In the genomic region with DNA sequence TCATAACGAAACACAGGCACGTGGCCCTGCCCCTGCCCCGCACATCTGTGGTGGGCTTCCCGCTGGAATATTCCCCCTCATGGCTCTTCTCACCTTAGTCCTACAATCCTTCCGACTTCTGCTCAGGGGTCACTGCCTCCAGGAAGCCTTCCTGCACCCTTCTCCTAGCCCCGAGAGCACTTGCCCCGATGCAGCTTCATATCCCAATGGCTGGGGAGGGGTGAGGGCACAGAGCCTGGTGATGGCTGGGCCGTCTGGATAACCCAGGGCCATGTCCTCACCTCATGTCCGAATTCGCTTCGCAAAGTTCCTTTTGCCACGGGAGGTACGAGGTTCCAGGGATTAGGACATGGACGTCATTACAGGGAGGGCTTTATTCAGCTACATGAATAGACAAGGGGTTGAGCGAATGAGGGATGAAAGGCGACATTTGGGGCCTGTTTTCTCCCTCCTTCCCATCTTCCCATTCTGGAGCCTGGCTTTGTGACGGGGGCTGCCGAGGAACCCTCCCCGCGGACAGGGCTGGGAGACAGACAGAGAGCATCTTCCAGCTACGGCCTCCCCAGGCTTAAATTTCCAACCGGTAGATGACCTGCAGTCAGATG, we compare ENCODE assay signal across 17 cellular contexts. TPM values are rescaled to one million over a fixed set of nuclear protein-coding genes. Genes with fewer than 3 reads are reported as not detected.
DNase-seq lines count a peak whose midpoint lies in the region; ATAC-seq and TF ChIP-seq lines count a peak whose summit lies in the region.
"Had no signal": no experiment of that assay in that cellular context is flagged by ENCODE, and none has a peak within 500 bp of the region (broad histone marks: within the 10 kb centered on the region; RNA-seq: fewer than 3 reads in every experiment).

No MANE protein-coding gene starts in this region.

- H3K36me3 ChIP-seq in BLaER1 treated with 17β-estradiol and CSF1 and Interleukin-3, amounts not matched to agents 10 nM and 100 nM, result no peaks in the 10 kb centered on the region
- H3K36me3 ChIP-seq in osteoblast (ENCODE audit: insufficient read depth, low read length), result no peaks in the 10 kb centered on the region

- no peaks in the 10 kb centered on the region for H3K27me3 Mint-ChIP-seq in activated T-cell treated with anti-CD3 and anti-CD28 coated beads, Interleukin-2, amount 50 U/mL, for 4 hours (ENCODE audit: low read depth)
- H3K27me3 Mint-ChIP-seq in activated T-cell treated with anti-CD3 and anti-CD28 coated beads, Interleukin-2, amount 50 U/mL, for 72 hours (ENCODE audit: low read depth), result no peaks in the 10 kb centered on the region
- H3K27me3 Mint-ChIP-seq in chondrocyte (ENCODE audit: low read depth), result peaks cover 14% of the 10 kb centered on the region
- peaks cover 0 to 11% of the 10 kb centered on the region in 2 donors for H3K27me3 Mint-ChIP-seq in effector memory CD8-positive, alpha-beta T cell

- no peaks in the 10 kb centered on the region for H3K27me3 ChIP-seq in BLaER1 treated with 17β-estradiol and CSF1 and Interleukin-3, amounts not matched to agents 10 nM and 100 nM
- H3K27me3 ChIP-seq in osteoblast (ENCODE audit: insufficient read depth, low read length), result no peaks in the 10 kb centered on the region

- no peak overlapping the region for H3K27ac Mint-ChIP-seq in activated T-cell treated with anti-CD3 and anti-CD28 coated beads, Interleukin-2, amount 50 U/mL, for 72 hours
- no peak overlapping the region for H3K27ac Mint-ChIP-seq in chondrocyte (ENCODE audit: unreplicated experiment)
- no peak overlapping the region for H3K27ac Mint-ChIP-seq in effector memory CD8-positive, alpha-beta T cell
- H3K27ac Mint-ChIP-seq: CD4-positive, alpha-beta T cell had no signal

- TF ChIP-seq CTCF in chondrocyte (IDR thresholded peaks at IDR 0.05) (no peak), osteoblast (IDR thresholded peaks at IDR 0.05; ENCODE audit: extremely low read depth, low read depth, low read length) (no peak)

- peak overlapping the region; percentile 9 to 85 (median 70); a peak in 19 of 22 replicates for H3K4me2 ChIP-seq in BLaER1 treated with 17β-estradiol and CSF1 and Interleukin-3, amounts not matched to agents 10 nM and 100 nM
- no peak overlapping the region for H3K4me2 ChIP-seq in osteoblast (ENCODE audit: insufficient read depth, low read length)

- no peak overlapping the region for H3K27ac ChIP-seq in BLaER1 treated with 17β-estradiol and CSF1 and Interleukin-3, amounts not matched to agents 10 nM and 100 nM
- H3K27ac ChIP-seq in osteoblast (ENCODE audit: low read depth, low read length), result no peak overlapping the region

- H2AFZ ChIP-seq in osteoblast (ENCODE audit: low read length), result no peak overlapping the region

- no peaks in the 10 kb centered on the region for H3K36me3 Mint-ChIP-seq in activated T-cell treated with anti-CD3 and anti-CD28 coated beads, Interleukin-2, amount 50 U/mL, for 4 hours (ENCODE audit: insufficient read depth)
- H3K36me3 Mint-ChIP-seq in activated T-cell treated with anti-CD3 and anti-CD28 coated beads, Interleukin-2, amount 50 U/mL, for 72 hours (ENCODE audit: insufficient read depth in 2 of 2), result no peaks in the 10 kb centered on the region
- H3K36me3 Mint-ChIP-seq in chondrocyte (ENCODE audit: low read depth), result peaks cover 1% of the 10 kb centered on the region
- H3K36me3 Mint-ChIP-seq in effector memory CD8-positive, alpha-beta T cell (ENCODE audit: insufficient read depth), result no peaks in the 10 kb centered on the region

- peaks cover 0 to 40% (median 25%) of the 10 kb centered on the region in 10 experiments; a peak in 18 of 20 replicates for H3K4me1 ChIP-seq in BLaER1 treated with 17β-estradiol and CSF1 and Interleukin-3, amounts not matched to agents 10 nM and 100 nM
- H3K4me1 ChIP-seq in osteoblast (ENCODE audit: insufficient read depth, low read length), result no peaks in the 10 kb centered on the region

- no peak overlapping the region for H3K9ac ChIP-seq in BLaER1 treated with 17β-estradiol and CSF1 and Interleukin-3, amounts not matched to agents 10 nM and 100 nM

- H3K79me2 ChIP-seq in osteoblast (ENCODE audit: insufficient read depth, low read length), result no peaks in the 10 kb centered on the region

- H3K4me1 Mint-ChIP-seq in activated T-cell treated with anti-CD3 and anti-CD28 coated beads, Interleukin-2, amount 50 U/mL, for 4 hours (ENCODE audit: low read depth), result no peaks in the 10 kb centered on the region
- no peaks in the 10 kb centered on the region for H3K4me1 Mint-ChIP-seq in activated T-cell treated with anti-CD3 and anti-CD28 coated beads, Interleukin-2, amount 50 U/mL, for 72 hours (ENCODE audit: low read depth)
- H3K4me1 Mint-ChIP-seq in chondrocyte (ENCODE audit: low read depth), result peaks cover 8% of the 10 kb centered on the region
- peaks cover 0 to 2% of the 10 kb centered on the region in 2 donors for H3K4me1 Mint-ChIP-seq in effector memory CD8-positive, alpha-beta T cell (ENCODE audit: low read depth in 2 of 2)

- no peak overlapping the region for H3K4me3 ChIP-seq in BLaER1 treated with 17β-estradiol and CSF1 and Interleukin-3, amounts not matched to agents 10 nM and 100 nM
- H3K4me3 ChIP-seq in osteoblast (ENCODE audit: insufficient read depth, low read length), result no peak overlapping the region
- H3K4me3 ChIP-seq: GM12878, K562 had no signal

- H4K20me1 ChIP-seq in BLaER1 treated with 17β-estradiol and CSF1 and Interleukin-3, amounts not matched to agents 10 nM and 100 nM, result peaks cover 0 to 17% (median 0%) of the 10 kb centered on the region in 11 experiments; a peak in 3 of 22 replicates
- no peaks in the 10 kb centered on the region for H4K20me1 ChIP-seq in osteoblast (ENCODE audit: insufficient read depth, low read length)

- peaks cover 7 to 16% (median 13%) of the 10 kb centered on the region in 11 experiments for H3K9me3 ChIP-seq in BLaER1 treated with 17β-estradiol and CSF1 and Interleukin-3, amounts not matched to agents 10 nM and 100 nM (replicated peaks in 1 of 11)
- peaks cover 1% of the 10 kb centered on the region for H3K9me3 ChIP-seq in osteoblast (ENCODE audit: low read depth, low read length)

- H3K4me3 Mint-ChIP-seq in activated T-cell treated with anti-CD3 and anti-CD28 coated beads, Interleukin-2, amount 50 U/mL, for 4 hours, result no peak overlapping the region
- H3K4me3 Mint-ChIP-seq in activated T-cell treated with anti-CD3 and anti-CD28 coated beads, Interleukin-2, amount 50 U/mL, for 72 hours, result no peak overlapping the region
- H3K4me3 Mint-ChIP-seq in chondrocyte (ENCODE audit: unreplicated experiment), result no peak overlapping the region
- no peak overlapping the region for H3K4me3 Mint-ChIP-seq in effector memory CD8-positive, alpha-beta T cell
- H3K4me3 Mint-ChIP-seq: CD4-positive, alpha-beta T cell had no signal

- H3K9me3 Mint-ChIP-seq in activated T-cell treated with anti-CD3 and anti-CD28 coated beads, Interleukin-2, amount 50 U/mL, for 4 hours, result peaks cover under 1% of the 10 kb centered on the region
- H3K9me3 Mint-ChIP-seq in activated T-cell treated with anti-CD3 and anti-CD28 coated beads, Interleukin-2, amount 50 U/mL, for 72 hours, result peaks cover 0 to under 1% of the 10 kb centered on the region in 2 donors
- peaks cover 4% of the 10 kb centered on the region for H3K9me3 Mint-ChIP-seq in chondrocyte (ENCODE audit: low read depth)
- no peaks in the 10 kb centered on the region for H3K9me3 Mint-ChIP-seq in effector memory CD8-positive, alpha-beta T cell

- ATAC-seq in activated T-cell treated with anti-CD3 and anti-CD28 coated beads, Interleukin-2, amount 50 U/mL, for 4 hours, result no peak
- ATAC-seq in activated T-cell treated with anti-CD3 and anti-CD28 coated beads, Interleukin-2, amount 50 U/mL, for 72 hours (replicated peaks in 1 of 2), result no peak
- no peak for ATAC-seq in effector memory CD8-positive, alpha-beta T cell (replicated peaks)
- ATAC-seq in GM21723 (IDR thresholded peaks at IDR 0.05; ENCODE audit: unreplicated experiment), result no peak
- ATAC-seq: GM12878, K562 had no signal

- peak; percentile 0 for DNase-seq in activated T-cell treated with anti-CD3 and anti-CD28 coated beads, Interleukin-2, amount 50 U/mL, for 4 hours
- DNase-seq in activated T-cell treated with anti-CD3 and anti-CD28 coated beads, Interleukin-2, amount 50 U/mL, for 72 hours, result no peak
- DNase-seq in chondrocyte (ENCODE audit: low spot score) (peak; percentile 61), osteoblast (ENCODE audit: insufficient read length, low spot score, missing footprints) (peak; percentile 78), CD1c-positive myeloid dendritic cell (ENCODE audit: extremely low spot score) (no peak)
- DNase-seq in effector memory CD8-positive, alpha-beta T cell, result no peak
- DNase-seq: Calu3, DMS79, NCI-H1436 treated with DMSO at 0.1 percent for 48 hours, NCI-H2081, NCI-H510A treated with DMSO at 0.1 percent for 48 hours had no signal

RNA-seq across cellular contexts. Expression of gene HMX1, which starts 35.5 kb away (rescaled TPM):
- total RNA-seq in activated T-cell treated with anti-CD3 and anti-CD28 coated beads, Interleukin-2, amount 50 U/mL, for 4 hours, result not detected
- total RNA-seq in activated T-cell treated with anti-CD3 and anti-CD28 coated beads, Interleukin-2, amount 50 U/mL, for 72 hours, result not detected
- total RNA-seq in chondrocyte (3.7 TPM in 1 of 3 replicates, not detected in the others), osteoblast (not detected in 2 replicates)
- total RNA-seq: Calu3; CD4-positive, alpha-beta T cell; G401; GM12878; K562 had no signal

Comparison
In these comparisons a context has a peak if more than half of its experiments do, and no peak if none do; other contexts are left out.
1. DNase-seq: peak in activated T-cell treated with anti-CD3 and anti-CD28 coated beads, Interleukin-2, amount 50 U/mL, for 4 hours (single experiment), chondrocyte (single experiment) and osteoblast (single experiment); none in activated T-cell treated with anti-CD3 and anti-CD28 coated beads, Interleukin-2, amount 50 U/mL, for 72 hours (0 of 2), effector memory CD8-positive, alpha-beta T cell (0 of 3) and CD1c-positive myeloid dendritic cell (single experiment).